24 cellular contexts compared by ENCODE assay signal in genomic region chr18:11110509-11110908, GRCh38. TPM values are rescaled to one million over a fixed set of nuclear protein-coding genes. Genes with fewer than 3 reads are reported as not detected.
"Had no signal": no experiment of that assay in that cellular context is flagged by ENCODE, and none has a peak within 500 bp of the region (broad histone marks: within the 10 kb centered on the region; RNA-seq: fewer than 3 reads in every experiment).

No MANE protein-coding gene starts in this region.

- H3K36me3 ChIP-seq: MG63, SJSA1 had no signal

- H3K27ac ChIP-seq: SJSA1, SK-N-MC had no signal

- H3K9me3 ChIP-seq: MG63, SJSA1 had no signal

- H3K4me3 ChIP-seq: MG63, SJSA1, SK-N-MC had no signal

- DNase-seq: IMR-90, Karpas-422, KG1, MG63, NCI-H1092, NCI-H1105 treated with DMSO at 0.1 percent for 48 hours, NCI-H1417 treated with DMSO at 0.1 percent for 48 hours, NCI-H146, NCI-H187, NCI-H2029, NCI-H2081 treated with DMSO at 0.1 percent for 48 hours, NCI-H2171, NCI-H226, NCI-H446, NCI-H510A, NCI-H524 treated with DMSO at 0.1 percent for 48 hours, NCI-H69, NCI-H774, Right ventricle myocardium superior, RPMI8226, SIG-M5 had no signal

- H3K27me3 ChIP-seq: MG63, SJSA1 had no signal

RNA-seq across cellular contexts. Expression of gene PIEZO2, which starts 38.9 kb away (rescaled TPM):
- total RNA-seq: HT-29 had no signal
